In the genomic region with DNA sequence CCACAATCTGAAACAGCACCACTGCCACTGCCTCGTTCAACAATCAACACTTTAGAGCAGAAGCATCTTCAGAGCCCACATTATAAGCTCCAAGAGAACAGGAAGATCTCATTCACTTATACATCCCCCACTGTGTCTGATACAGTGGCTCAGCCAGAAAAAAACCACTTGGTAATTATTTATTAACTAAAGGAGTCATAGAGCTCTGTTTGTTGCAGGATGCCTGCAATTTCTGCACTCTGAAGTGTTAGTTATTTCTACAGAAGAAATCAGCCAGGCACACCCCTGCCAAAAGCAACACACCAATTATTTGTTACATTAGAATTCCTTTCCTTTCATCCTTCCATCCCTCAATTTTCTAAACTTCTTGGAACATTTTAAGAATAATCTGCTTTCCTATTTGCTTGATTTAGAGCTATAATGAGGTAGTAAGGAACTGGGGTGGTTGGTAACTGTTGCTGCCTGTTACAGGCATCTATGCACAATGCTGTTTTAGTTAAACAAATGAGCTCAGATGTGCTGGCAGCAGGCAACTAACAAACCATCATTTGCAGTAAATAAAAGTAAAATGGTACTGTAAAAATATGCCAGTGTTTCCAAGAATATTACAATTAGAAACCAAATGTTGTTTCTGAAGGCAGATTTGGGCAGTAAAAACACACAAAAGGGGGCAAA, we compare ENCODE assay signal across 1 cellular context.
TF ChIP-seq lines count a peak whose summit lies in the region.

No MANE protein-coding gene starts in this region.

TF ChIP-seq in GM23338, 12 proteins besides CTCF, POLR2A, EP300 and RAD21 (continued from another document):
- TF ChIP-seq ZNF462 (CRISPR knock-in tag; IDR thresholded peaks at IDR 0.05), result no peak
- TF ChIP-seq ZNF114 (CRISPR knock-in tag; IDR thresholded peaks at IDR 0.05), result no peak
- no peak for TF ChIP-seq POLR2AphosphoS5 (IDR thresholded peaks at IDR 0.05; ENCODE audit: low read depth)
- no peak for TF ChIP-seq CREB1 (CRISPR knock-in tag; IDR thresholded peaks at IDR 0.05; ENCODE audit: low read depth)
- no peak for TF ChIP-seq REST (IDR thresholded peaks at IDR 0.05; ENCODE audit: unreplicated experiment)
- TF ChIP-seq EZH2phosphoT487 (IDR thresholded peaks at IDR 0.05; ENCODE audit: unreplicated experiment), result no peak
